ENCODE assay signal across 8 cellular contexts in the genomic region with DNA sequence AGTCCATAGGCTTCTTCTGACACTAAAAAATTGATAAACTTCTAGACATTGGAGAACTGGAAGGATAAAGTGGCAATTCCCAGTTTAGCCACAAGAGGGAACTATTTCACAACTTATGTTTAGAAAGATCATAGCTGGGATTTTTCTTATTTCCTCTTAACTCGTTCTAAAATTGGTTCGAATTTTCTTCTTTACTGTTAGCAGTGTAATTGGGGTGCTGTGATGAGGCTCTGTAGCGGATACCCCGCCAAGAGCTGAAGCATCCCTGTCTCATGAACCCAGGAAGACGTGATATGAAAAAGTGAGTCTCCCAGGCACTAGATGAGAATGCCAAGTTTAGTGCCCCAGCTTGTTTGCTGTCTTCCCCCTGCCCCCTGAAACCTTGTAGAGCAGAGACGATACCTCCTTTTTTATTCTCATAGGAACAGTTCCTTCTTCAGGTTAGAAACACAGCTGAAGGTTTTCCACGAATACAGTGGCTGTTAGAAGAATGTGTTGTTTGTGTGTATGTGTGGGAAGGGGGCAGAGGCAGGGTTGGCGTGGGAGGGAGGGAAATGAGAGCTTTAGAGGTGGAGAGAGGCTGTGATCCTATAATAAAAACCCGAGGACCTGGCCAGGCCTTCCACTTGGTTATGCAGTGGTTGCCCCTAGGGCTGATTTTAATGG.
DNase-seq lines count a peak whose midpoint lies in the region; ATAC-seq and TF ChIP-seq lines count a peak whose summit lies in the region.

No MANE protein-coding gene starts in this region.

- ATAC-seq in GM18867 (IDR thresholded peaks at IDR 0.05; ENCODE audit: unreplicated experiment) (peak; percentile 52), HG02870 (IDR thresholded peaks at IDR 0.05; ENCODE audit: unreplicated experiment) (no peak)

- H3K79me2 ChIP-seq in smooth muscle cell (ENCODE audit: low read depth): no peaks in the 10 kb centered on the region

- no peaks in the 10 kb centered on the region for H3K9me3 ChIP-seq in ascending aorta
- H3K9me3 ChIP-seq in iPS-18a (ENCODE audit: control insufficient read depth, low read depth, low read length): no peaks in the 10 kb centered on the region
- no peaks in the 10 kb centered on the region for H3K9me3 ChIP-seq in smooth muscle cell (replicated peaks; ENCODE audit: low read depth)

- no peaks in the 10 kb centered on the region for H3K4me1 ChIP-seq in ascending aorta
- peaks cover 13% of the 10 kb centered on the region for H3K4me1 ChIP-seq in iPS-18a (ENCODE audit: control insufficient read depth, low read depth, low read length)
- peaks cover 3% of the 10 kb centered on the region for H3K4me1 ChIP-seq in smooth muscle cell (ENCODE audit: low read depth)

- H3K27me3 ChIP-seq in ascending aorta (no peaks in the 10 kb centered on the region), iPS-18a (ENCODE audit: control insufficient read depth, insufficient read depth, low read length) (no peaks in the 10 kb centered on the region), smooth muscle cell (ENCODE audit: low read depth) (peaks cover 3% of the 10 kb centered on the region)

- no peaks in the 10 kb centered on the region for H3F3A ChIP-seq in smooth muscle cell (ENCODE audit: low read depth)

- no peaks in the 10 kb centered on the region for H3K36me3 ChIP-seq in ascending aorta
- H3K36me3 ChIP-seq in iPS-18a (ENCODE audit: control insufficient read depth, low read depth, low read length): no peaks in the 10 kb centered on the region
- H3K36me3 ChIP-seq in smooth muscle cell (ENCODE audit: low read depth): no peaks in the 10 kb centered on the region

- no peak overlapping the region for H2AFZ ChIP-seq in smooth muscle cell (ENCODE audit: low read depth)

- intact Hi-C loops in ascending aorta (cut with DNase I): loop anchor here (1.0 kb wide), 1 partner anchor 800 kb away; no protein-coding TSS in a partner anchor

- H3K4me3 ChIP-seq in ascending aorta (peak overlapping the region; percentile 2 to 51), iPS-18a (ENCODE audit: low read length) (peak overlapping the region; percentile 18), smooth muscle cell (peak overlapping the region; percentile 29)

- H3K27ac ChIP-seq in ascending aorta: no peak overlapping the region
- no peak overlapping the region for H3K27ac ChIP-seq in iPS-18a (ENCODE audit: low read length)
- no peak overlapping the region for H3K27ac ChIP-seq in smooth muscle cell (ENCODE audit: low read depth)

- peak overlapping the region; percentile 80 for H3K4me2 ChIP-seq in smooth muscle cell

- no peaks in the 10 kb centered on the region for H4K20me1 ChIP-seq in smooth muscle cell (ENCODE audit: low read depth)

- TF ChIP-seq CTCF in ascending aorta (IDR thresholded peaks at IDR 0.05) (peak; percentile 48 to 90 (median 75)), smooth muscle cell (IDR thresholded peaks at IDR 0.05; ENCODE audit: borderline replicate concordance, insufficient read depth, poor library complexity, severe bottlenecking) (peak; percentile 94)

- H3K9ac ChIP-seq in iPS-18a (ENCODE audit: low read length): no peak overlapping the region
- no peak overlapping the region for H3K9ac ChIP-seq in smooth muscle cell (ENCODE audit: low read depth)

- 16% methylated on average over 9 of the region's 9 CpGs for WGBS in smooth muscle cell (ENCODE audit: low lambda C conversion rate)

- peak; percentile 75 for DNase-seq in CD1c-positive myeloid dendritic cell (ENCODE audit: extremely low spot score)
- DNase-seq in NCI-H2029 treated with DMSO at 0.1 percent for 48 hours (lab: John Stamatoyannopoulos, UW): peak; percentile 60
- no peak for DNase-seq in ascending aorta (ENCODE audit: low spot score in 2 of 2)
- DNase-seq in smooth muscle cell (lab: John Stamatoyannopoulos, UW; ENCODE audit: unreplicated experiment): no peak
- no peak for DNase-seq in UCSD-AML1 (lab: John Stamatoyannopoulos, UW; ENCODE audit: unreplicated experiment)

Comparison
In these comparisons a context has a peak if more than half of its experiments do, and no peak if none do; other contexts are left out.
1. DNase-seq: peak in CD1c-positive myeloid dendritic cell (single experiment) and NCI-H2029 treated with DMSO at 0.1 percent for 48 hours (single experiment); none in ascending aorta (0 of 2), smooth muscle cell (single experiment) and UCSD-AML1 (single experiment).
2. Peak in every context shown above with its lines, with median percentiles within 50 percentile points of each other: H3K4me3 ChIP-seq.